28 cellular contexts compared by ENCODE assay signal in genomic region chr12:132452596-132453350, GRCh38. TPM values are rescaled to one million over a fixed set of nuclear protein-coding genes. Genes with fewer than 3 reads are reported as not detected.
A peak's percentile ranks its signal among the peaks of the same experiment; 100 is the strongest.
DNase-seq lines count a peak whose midpoint lies in the region; FAIRE-seq and TF ChIP-seq lines count a peak whose summit lies in the region.
"Had no signal": no experiment of that assay in that cellular context is flagged by ENCODE, and none has a peak within 500 bp of the region (broad histone marks: within the 10 kb centered on the region; RNA-seq: fewer than 3 reads in every experiment).

No MANE protein-coding gene starts in this region.

- H3F3A ChIP-seq in PC-9 (ENCODE audit: insufficient read depth, low read depth) (peaks cover 3% of the 10 kb centered on the region; the same call in 1 of the 2 replicates), neural progenitor cell (ENCODE audit: low read depth) (peaks cover 20% of the 10 kb centered on the region)

- no peak overlapping the region for H4K8ac ChIP-seq in H1 (ENCODE audit: extremely low read depth, insufficient read depth, low read length)

- H3K79me1 ChIP-seq in H1 (ENCODE audit: low read depth, low read length) = no peaks in the 10 kb centered on the region

- H3K36me3 ChIP-seq in Caco-2 (ENCODE audit: control insufficient read depth, insufficient read depth, low read length) = no peaks in the 10 kb centered on the region
- H3K36me3 ChIP-seq in PC-9 (ENCODE audit: low read depth) = no peaks in the 10 kb centered on the region
- no peaks in the 10 kb centered on the region for H3K36me3 ChIP-seq in H1 (ENCODE audit: control insufficient read depth in 2 of 4, insufficient read depth in 4 of 4, low read length in 3 of 4)
- no peaks in the 10 kb centered on the region for H3K36me3 ChIP-seq in neural progenitor cell
- H3K36me3 ChIP-seq: esophagus muscularis mucosa, Peyer's patch, prostate gland, sigmoid colon, SJSA1, tibial artery had no signal

- CTCF ChIA-PET in Caco-2 (lab: Charles Lee) (no interaction called here), PC-9 (lab: Charles Lee) (no interaction called here), H1 (lab: Charles Lee; ENCODE audit: partially characterized antibody) (interaction anchor here (0.7 to 3.2 kb wide), 3 partner anchors 8 to 101 kb away, joined by 3 to 12 read pairs (median 3); no protein-coding TSS in a partner anchor)

- H3K79me2 ChIP-seq in PC-9 (ENCODE audit: low read depth) (no peaks in the 10 kb centered on the region), H1 (ENCODE audit: control insufficient read depth in 1 of 2, insufficient read depth in 2 of 2, low read length in 2 of 2) (no peaks in the 10 kb centered on the region), neural progenitor cell (ENCODE audit: low read depth) (no peaks in the 10 kb centered on the region)

- peaks cover 8% of the 10 kb centered on the region for H3K9me3 Mint-ChIP-seq in Caco-2 (ENCODE audit: unreplicated experiment)
- peaks cover 7% of the 10 kb centered on the region for H3K9me3 Mint-ChIP-seq in neural progenitor cell
- H3K9me3 Mint-ChIP-seq: activated T-cell treated with anti-CD3 and anti-CD28 coated beads, Interleukin-2, amount 50 U/mL, for 24 hours; dendritic cell treated with granulocyte-macrophage colony-stimulating factor and Interleukin-4, amounts not matched to agents 40 ng/mL and 50 ng/mL, for 4 days; endodermal cell had no signal

- H4K91ac ChIP-seq in H1 (replicated peaks; ENCODE audit: insufficient read length, low read length) = peak overlapping the region; percentile 27

- peak overlapping the region; percentile 16 for H3K27ac Mint-ChIP-seq in Caco-2 (ENCODE audit: unreplicated experiment)
- peak overlapping the region; percentile 26 for H3K27ac Mint-ChIP-seq in neural progenitor cell
- H3K27ac Mint-ChIP-seq: activated T-cell treated with anti-CD3 and anti-CD28 coated beads, Interleukin-2, amount 50 U/mL, for 24 hours; dendritic cell treated with granulocyte-macrophage colony-stimulating factor and Interleukin-4, amounts not matched to agents 40 ng/mL and 50 ng/mL, for 4 days; endodermal cell had no signal

- H3K27me3 ChIP-seq in Caco-2 (replicated peaks; ENCODE audit: control insufficient read depth, insufficient read depth, low read length) = no peaks in the 10 kb centered on the region
- peaks cover 71% of the 10 kb centered on the region for H3K27me3 ChIP-seq in PC-9 (ENCODE audit: insufficient read depth, low read depth)
- H3K27me3 ChIP-seq in H1 (replicated peaks in 1 of 4; ENCODE audit: control insufficient read depth in 3 of 4, extremely low read depth in 1 of 4, insufficient read depth in 3 of 4, low read length in 3 of 4) = peaks cover 6 to 72% (median 62%) of the 10 kb centered on the region in 4 experiments
- H3K27me3 ChIP-seq in neural progenitor cell = peaks cover 56% of the 10 kb centered on the region
- H3K27me3 ChIP-seq: Peyer's patch, SJSA1 had no signal

- H3K4me2 ChIP-seq in PC-9 = peak overlapping the region; percentile 59
- H3K4me2 ChIP-seq in H1 (ENCODE audit: insufficient read depth in 1 of 2, low read depth in 2 of 2, low read length in 2 of 2) = no peak overlapping the region
- H3K4me2 ChIP-seq in neural progenitor cell = no peak overlapping the region

- no peak overlapping the region for H3K23ac ChIP-seq in H1 (ENCODE audit: insufficient read length)

- H2AFZ ChIP-seq in PC-9 (no peak overlapping the region), H1 (ENCODE audit: low read length) (no peak overlapping the region), neural progenitor cell (replicated peaks) (no peak overlapping the region)

- H2BK12ac ChIP-seq in H1 (ENCODE audit: low read depth, low read length) = 0 out of 2 replicates have a peak overlapping the region, but pooled peaks have one; percentile 60

- no peak overlapping the region for H2BK15ac ChIP-seq in H1 (ENCODE audit: low read length)

- H3K23me2 ChIP-seq in H1 (ENCODE audit: low read depth, low read length) = peaks cover 9% of the 10 kb centered on the region

- TF ChIP-seq POLR2A in H1 (IDR thresholded peaks at IDR 0.05; ENCODE audit: control extremely low read depth in 1 of 2, low read depth in 2 of 2, low read length in 2 of 2) = no peak

- H3K18ac ChIP-seq in H1 (ENCODE audit: extremely low read depth, low read length) = no peak overlapping the region

- H3K4me1 Mint-ChIP-seq in Caco-2 (ENCODE audit: low read depth, unreplicated experiment) = no peaks in the 10 kb centered on the region
- peaks cover 19% of the 10 kb centered on the region for H3K4me1 Mint-ChIP-seq in neural progenitor cell

- no peak overlapping the region for H4K5ac ChIP-seq in H1 (ENCODE audit: insufficient read length, low read depth, low read length)

- H3K36me3 Mint-ChIP-seq in Caco-2 (ENCODE audit: insufficient read depth, unreplicated experiment) = peaks cover 4% of the 10 kb centered on the region
- no peaks in the 10 kb centered on the region for H3K36me3 Mint-ChIP-seq in neural progenitor cell

- H3K4ac ChIP-seq in H1 (replicated peaks; ENCODE audit: insufficient read length, low read depth, low read length) = no peak overlapping the region

- no peak for FAIRE-seq in H1 (lab: Jason Lieb, UNC)
- FAIRE-seq: G401.6 had no signal

- H3K9me3 ChIP-seq in Caco-2 = no peaks in the 10 kb centered on the region
- no peaks in the 10 kb centered on the region for H3K9me3 ChIP-seq in PC-9 (ENCODE audit: insufficient read depth, low read depth)
- peaks cover 11 to 15% of the 10 kb centered on the region in 2 experiments; a peak in 2 of 4 replicates for H3K9me3 ChIP-seq in H1 (ENCODE audit: insufficient read depth in 2 of 2, low read depth in 1 of 2, low read length in 1 of 2)
- no peaks in the 10 kb centered on the region for H3K9me3 ChIP-seq in neural progenitor cell (ENCODE audit: low read depth)
- H3K9me3 ChIP-seq: esophagus muscularis mucosa, Peyer's patch, prostate gland, sigmoid colon, SJSA1, tibial artery had no signal

- no peak overlapping the region for H2BK120ac ChIP-seq in H1 (replicated peaks; ENCODE audit: low read depth, low read length)

- TF ChIP-seq CTCF in Caco-2 (IDR thresholded peaks at IDR 0.05; ENCODE audit: insufficient read depth in 1 of 2, low read depth in 1 of 2, low read length in 1 of 2, severe bottlenecking in 1 of 2, unreplicated experiment in 1 of 2) (no peak), PC-9 (conservative IDR thresholded peaks at IDR 0.05) (no peak), H1 (IDR thresholded peaks at IDR 0.05; ENCODE audit: control extremely low read depth in 1 of 3, insufficient read depth in 1 of 3, low read depth in 1 of 3, low read length in 3 of 3) (no peak), neural progenitor cell (IDR thresholded peaks at IDR 0.05) (no peak)

- intact Hi-C loops in Caco-2 (cut with micrococcal nuclease; ENCODE audit: unreplicated experiment) (no loop called here), PC-9 (cut with micrococcal nuclease; ENCODE audit: unreplicated experiment) (no loop called here)

- TF ChIP-seq RAD21 in H1 (IDR thresholded peaks at IDR 0.05 in 1 of 2, conservative IDR thresholded peaks at IDR 0.05 in 1 of 2; ENCODE audit: low read depth in 2 of 2, low read length in 2 of 2) = no peak

- no peak overlapping the region for H3K56ac ChIP-seq in H1 (replicated peaks; ENCODE audit: insufficient read length, low read depth, low read length)

- H3K27me3 Mint-ChIP-seq in Caco-2 (ENCODE audit: insufficient read depth, unreplicated experiment) = no peaks in the 10 kb centered on the region
- peaks cover 34% of the 10 kb centered on the region for H3K27me3 Mint-ChIP-seq in neural progenitor cell (ENCODE audit: insufficient read depth, low read depth)
- H3K27me3 Mint-ChIP-seq: activated T-cell treated with anti-CD3 and anti-CD28 coated beads, Interleukin-2, amount 50 U/mL, for 24 hours had no signal

- H3K4me3 ChIP-seq in Caco-2 (ENCODE audit: low read depth, low read length) (no peak overlapping the region), PC-9 (no peak overlapping the region), H1 (ENCODE audit: extremely low read depth in 1 of 4, insufficient read depth in 2 of 4, low read depth in 3 of 4, low read length in 4 of 4) (no peak overlapping the region), neural progenitor cell (no peak overlapping the region)
- H3K4me3 ChIP-seq: esophagus muscularis mucosa, Peyer's patch, prostate gland, sigmoid colon, SJSA1, tibial artery had no signal

- no peak overlapping the region for H2AK5ac ChIP-seq in H1 (ENCODE audit: low read depth, low read length)

- POLR2A ChIA-PET in Caco-2 (lab: Charles Lee) = no interaction called here
- POLR2A ChIA-PET in PC-9 (lab: Charles Lee; ENCODE audit: unreplicated experiment) = no interaction called here
- POLR2A ChIA-PET in H1 (lab: Charles Lee; ENCODE audit: partially characterized antibody) = no interaction called here

- WGBS in H1 (ENCODE audit: extremely low coverage in 1 of 2, insufficient coverage in 1 of 2, insufficient read length in 1 of 2, insufficient replicate concordance in 2 of 2, low coverage in 1 of 2, low lambda C conversion rate in 2 of 2, missing lambda C conversion rate in 1 of 2), 2 experiments = 87% methylated on average over 21 of the region's 21 CpGs; no CpG with 5 or more reads in 1 of the 2 experiments

- H3K27ac ChIP-seq in PC-9 (no peak overlapping the region), H1 (ENCODE audit: low read depth, low read length) (no peak overlapping the region), neural progenitor cell (no peak overlapping the region)
- H3K27ac ChIP-seq: esophagus muscularis mucosa, Peyer's patch, prostate gland, sigmoid colon, SJSA1, tibial artery had no signal

- H4K20me1 ChIP-seq in PC-9 (ENCODE audit: insufficient read depth) = no peaks in the 10 kb centered on the region
- H4K20me1 ChIP-seq in H1 (replicated peaks in 1 of 2; ENCODE audit: control insufficient read depth in 1 of 2, insufficient read depth in 2 of 2, low read length in 2 of 2) = peaks cover 2 to 5% of the 10 kb centered on the region in 2 experiments
- no peaks in the 10 kb centered on the region for H4K20me1 ChIP-seq in neural progenitor cell (ENCODE audit: low read depth)

- H3K4me1 ChIP-seq in Caco-2 (no peaks in the 10 kb centered on the region), PC-9 (replicated peaks; ENCODE audit: insufficient read depth) (0 out of 2 replicates have a peak, but pooled peaks cover 8% of the 10 kb centered on the region), H1 (replicated peaks in 1 of 4; ENCODE audit: control insufficient read depth in 3 of 4, insufficient read depth in 4 of 4, low read length in 3 of 4) (no peaks in the 10 kb centered on the region), neural progenitor cell (peaks cover 17% of the 10 kb centered on the region)
- H3K4me1 ChIP-seq: prostate gland, sigmoid colon, SJSA1, tibial artery had no signal

- no peak overlapping the region for H2BK5ac ChIP-seq in H1 (ENCODE audit: low read depth, low read length)

- no peak overlapping the region for H3K9ac ChIP-seq in H1 (replicated peaks in 1 of 4; ENCODE audit: extremely low read depth in 1 of 4, low read depth in 3 of 4, low read length in 3 of 4)
- no peak overlapping the region for H3K9ac ChIP-seq in neural progenitor cell

- H3K4me3 Mint-ChIP-seq in Caco-2 (ENCODE audit: unreplicated experiment) (no peak overlapping the region), neural progenitor cell (no peak overlapping the region)
- H3K4me3 Mint-ChIP-seq: activated T-cell treated with anti-CD3 and anti-CD28 coated beads, Interleukin-2, amount 50 U/mL, for 24 hours; dendritic cell treated with granulocyte-macrophage colony-stimulating factor and Interleukin-4, amounts not matched to agents 40 ng/mL and 50 ng/mL, for 4 days; endodermal cell had no signal

- DNase-seq in Caco-2 (no peak), PC-9 (no peak), H1 (ENCODE audit: low read depth in 1 of 2, low spot score in 2 of 2) (no peak), neural progenitor cell (ENCODE audit: low spot score) (no peak), AG08395 (ENCODE audit: low spot score) (no peak), HPDE6-E6E7 (ENCODE audit: extremely low spot score) (no peak), epidermal melanocyte (ENCODE audit: insufficient read length, low spot score) (no peak)
- no peak for DNase-seq in activated effector memory CD4-positive, alpha-beta T cell treated with Interleukin-2 at 50 U/mL for 16 hours
- DNase-seq: activated CD4-positive, alpha-beta T cell treated with anti-CD3 and anti-CD28 coated beads, Interleukin-2, amount 50 U/mL, for 1 hour; activated naive CD4-positive, alpha-beta T cell treated with Interleukin-2 at 50 U/mL for 16 hours; activated T-cell treated with anti-CD3 and anti-CD28 coated beads, Interleukin-2, amount 50 U/mL, for 24 hours; central memory CD4-positive, alpha-beta T cell; DMS79; endodermal cell; kidney glomerular epithelial cell; NCI-H1436 treated with DMSO at 0.1 percent for 48 hours; NCI-H345; NCI-H69; nucleus accumbens; Peyer's patch; sigmoid colon; stimulated activated CD4-positive, alpha-beta T cell treated with anti-CD3 and anti-CD28 coated beads, Interleukin-4, amount 100 ng/mL, for 1 hour; tibial artery had no signal

- no peak overlapping the region for H2BK20ac ChIP-seq in H1 (ENCODE audit: low read length)

- H3K9me2 ChIP-seq in PC-9 (ENCODE audit: insufficient read depth) = no peaks in the 10 kb centered on the region

- H3K14ac ChIP-seq in H1 (ENCODE audit: insufficient read length) = no peak overlapping the region

- no peak for TF ChIP-seq EP300 in H1 (IDR thresholded peaks at IDR 0.05; ENCODE audit: borderline replicate concordance in 1 of 2, low read depth in 2 of 2, low read length in 2 of 2)

- BruUV-seq in Caco-2 (replicated peaks; lab: Mats Ljungman, UMichigan) (no TSS peak), PC-9 (replicated peaks; lab: Mats Ljungman, UMichigan) (no TSS peak)

RNA-seq across cellular contexts. Expression of gene FBRSL1, which starts 37.2 kb away (rescaled TPM):
- total RNA-seq in Caco-2 (2022) (90.3 and 96.1 TPM in 2 replicates), PC-9 (2021) (59.5 and 76.1 TPM in 2 replicates), neural progenitor cell (ENCODE audit: low replicate concordance) (7.4 and 30.6 TPM in 2 replicates)
- 109 and 123 TPM in 2 replicates for total RNA-seq in H1 (2021; fragmentation: NEBNext Ultra II Directional; extraction: Animal tissue kit (Norgen Biotek cat#: 25700))
- 18.4 and 78.9 TPM in 2 replicates for polyA plus RNA-seq in H1 (2011; rRNA removed)
- 13.8 TPM for polyA plus RNA-seq in H1 (2011; cell fraction: cytosol; rRNA removed)
- polyA plus RNA-seq in H1 (2011; cell fraction: nucleus; rRNA removed) = 51.7 TPM
- polyA plus RNA-seq in H1 (2012, experiment 1 of 2) = 70.6 to 100 TPM (median 74.4 TPM) in 4 replicates
- polyA plus RNA-seq in H1 (2012, experiment 2 of 2) = 111 TPM
- polyA plus RNA-seq in H1 (2013, experiment 1 of 2) = 79.0 TPM
- polyA plus RNA-seq in H1 (2013, experiment 2 of 2) = 73.0 TPM
- 1.7 and 39.3 TPM in 2 replicates for polyA minus RNA-seq in H1 (2011; rRNA and poly(A)+ RNA removed)
- polyA minus RNA-seq in H1 (2011; cell fraction: cytosol; rRNA and poly(A)+ RNA removed) = 52.3 TPM
- polyA minus RNA-seq in H1 (2011; cell fraction: nucleus; rRNA and poly(A)+ RNA removed) = 28.5 TPM
